In genomic region chr17:16374129-16374528, GRCh38 we compare ENCODE assay signal across 14 cellular contexts. TPM values are rescaled to one million over a fixed set of nuclear protein-coding genes. Genes with fewer than 3 reads are reported as not detected.
DNase-seq lines count a peak whose midpoint lies in the region; TF ChIP-seq lines count a peak whose summit lies in the region.
"Had no signal": no experiment of that assay in that cellular context is flagged by ENCODE, and none has a peak within 500 bp of the region (broad histone marks: within the 10 kb centered on the region; RNA-seq: fewer than 3 reads in every experiment).

No MANE protein-coding gene starts in this region.

- no peak for TF ChIP-seq CTCF in GM10248 (IDR thresholded peaks at IDR 0.05; ENCODE audit: control extremely low read depth, extremely low read depth, low read depth, missing control alignments)

- H3K18ac ChIP-seq in mesenchymal stem cell (ENCODE audit: low read depth in 1 of 2, low read length in 2 of 2) = no peak overlapping the region

- H3K14ac ChIP-seq in mesenchymal stem cell (ENCODE audit: low read length in 2 of 2) = no peak overlapping the region

- H2BK5ac ChIP-seq in mesenchymal stem cell (ENCODE audit: low read depth, low read length, poor library complexity, severe bottlenecking) = no peak overlapping the region

- no peak overlapping the region for H2BK120ac ChIP-seq in mesenchymal stem cell (ENCODE audit: low read depth, low read length)

- H2AK5ac ChIP-seq in mesenchymal stem cell (ENCODE audit: low read length, severe bottlenecking) = no peak overlapping the region

- H2BK15ac ChIP-seq in mesenchymal stem cell (ENCODE audit: low read depth, poor library complexity, severe bottlenecking) = no peak overlapping the region

- no peak overlapping the region for H3K27ac ChIP-seq in mesenchymal stem cell (ENCODE audit: low read length, poor library complexity, severe bottlenecking)

- no peaks in the 10 kb centered on the region for H3K4me1 ChIP-seq in mesenchymal stem cell (ENCODE audit: control insufficient read depth, insufficient read depth, low read depth, low read length)

- H3K4ac ChIP-seq in mesenchymal stem cell (ENCODE audit: low read depth in 1 of 2, low read length in 2 of 2) = no peak overlapping the region

- POLR2A ChIA-PET in GM10248 (lab: Yijun Ruan, JAX) = no interaction called here

- H3K27me3 ChIP-seq in MG63 (no peaks in the 10 kb centered on the region), mesenchymal stem cell (ENCODE audit: control insufficient read depth in 1 of 2, insufficient read depth in 1 of 2, low read length in 2 of 2) (no peaks in the 10 kb centered on the region)

- H3K4me2 ChIP-seq in mesenchymal stem cell (ENCODE audit: low read length, poor library complexity, severe bottlenecking) = no peak overlapping the region

- no peak overlapping the region for H3K9ac ChIP-seq in mesenchymal stem cell (ENCODE audit: low read length)

- peak; percentile 68 for DNase-seq in AG08396 (ENCODE audit: low spot score)
- peak; percentile 62 for DNase-seq in MG63
- DNase-seq in fibroblast of gingiva (ENCODE audit: low read depth) = peak; percentile 77
- DNase-seq in mesenchymal stem cell = peak; percentile 63
- no peak for DNase-seq in activated T-cell treated with anti-CD3 and anti-CD28 coated beads, Interleukin-2, amount 50 U/mL, for 1 hour
- DNase-seq in GM10248 (ENCODE audit: extremely low spot score) = no peak
- DNase-seq in NCI-H146 treated with DMSO at 0.1 percent for 48 hours (lab: John Stamatoyannopoulos, UW; ENCODE audit: unreplicated experiment) = no peak
- no peak for DNase-seq in NCI-H82 (lab: John Stamatoyannopoulos, UW)
- DNase-seq: activated B cell treated with CpG ODN at 0.5 μM for 24 hours; DMS153; hypothalamus; NK-92 treated with Interleukin-12 subunit alpha and Interleukin-12 subunit beta, amount 100 ng/mL, for 24 hours; stimulated activated CD4-positive, alpha-beta T cell treated with anti-CD3 and anti-CD28 coated beads, Interleukin-15, amount 100 ng/mL, for 24 hours had no signal

- no peak overlapping the region for H2AFZ ChIP-seq in mesenchymal stem cell (ENCODE audit: low read depth, low read length)

- no peak overlapping the region for H2BK12ac ChIP-seq in mesenchymal stem cell (ENCODE audit: low read length in 2 of 2)

- no peak overlapping the region for H4K8ac ChIP-seq in mesenchymal stem cell (ENCODE audit: low read length)

- WGBS in mesenchymal stem cell = 77% methylated on average over 2 of the region's 4 CpGs

- H3K4me3 ChIP-seq in MG63 (no peak overlapping the region), mesenchymal stem cell (ENCODE audit: insufficient read depth in 1 of 2, low read depth in 1 of 2, low read length in 2 of 2) (no peak overlapping the region)
- H3K4me3 ChIP-seq: GM12878 had no signal

- CTCF ChIA-PET in GM10248 (lab: Yijun Ruan, JAX) = interaction anchor here (1.1 to 3.6 kb wide), 4 partner anchors 10 to 157 kb away, joined by 3 to 38 read pairs (median 4); partner anchors contain the start of gene TRPV2

- H3K9me3 ChIP-seq in MG63 = no peaks in the 10 kb centered on the region
- no peaks in the 10 kb centered on the region for H3K9me3 ChIP-seq in mesenchymal stem cell (ENCODE audit: control insufficient read depth, low read length)

- H3K23ac ChIP-seq in mesenchymal stem cell (ENCODE audit: low read length in 2 of 2) = no peak overlapping the region

- H3K36me3 ChIP-seq in MG63 = no peaks in the 10 kb centered on the region
- no peaks in the 10 kb centered on the region for H3K36me3 ChIP-seq in mesenchymal stem cell (ENCODE audit: control insufficient read depth in 1 of 2, insufficient read depth in 2 of 2, low read depth in 1 of 2, low read length in 2 of 2)

- no peaks in the 10 kb centered on the region for H3K79me1 ChIP-seq in mesenchymal stem cell (replicated peaks; ENCODE audit: low read length, poor library complexity, severe bottlenecking)

- H4K91ac ChIP-seq in mesenchymal stem cell (ENCODE audit: low read length) = no peak overlapping the region

RNA-seq across cellular contexts. Expression of gene UBB, which starts 6.8 kb away (rescaled TPM):
- 957 and 1,097 TPM in 2 replicates for total RNA-seq in MG63 (2014; rRNA removed; shearing (Covaris generic); ENCODE audit: low replicate concordance)
- polyA plus RNA-seq in mesenchymal stem cell (2013, experiment 1 of 2) = 2,793 TPM
- 2,890 TPM for polyA plus RNA-seq in mesenchymal stem cell (2013, experiment 2 of 2)

RNA-seq across cellular contexts. Expression of gene CENPV, which starts 20.9 kb away (rescaled TPM):
- 52.5 and 70.5 TPM in 2 replicates for total RNA-seq in MG63 (2014; rRNA removed; shearing (Covaris generic); ENCODE audit: low replicate concordance)
- 35.4 TPM for polyA plus RNA-seq in mesenchymal stem cell (2013, experiment 1 of 2)
- 35.7 TPM for polyA plus RNA-seq in mesenchymal stem cell (2013, experiment 2 of 2)

RNA-seq across cellular contexts. Expression of gene TRPV2, which starts 41.2 kb away (rescaled TPM):
- 0.05 and 0.30 TPM in 2 replicates for total RNA-seq in MG63 (2014; rRNA removed; shearing (Covaris generic); ENCODE audit: low replicate concordance)
- 116 TPM for polyA plus RNA-seq in mesenchymal stem cell (2013, experiment 1 of 2)
- polyA plus RNA-seq in mesenchymal stem cell (2013, experiment 2 of 2) = 113 TPM

Comparison
In these comparisons a context has a peak if more than half of its experiments do, and no peak if none do; other contexts are left out.
1. DNase-seq: peak in AG08396 (single experiment), MG63 (single experiment), fibroblast of gingiva (single experiment) and mesenchymal stem cell (single experiment); none in activated T-cell treated with anti-CD3 and anti-CD28 coated beads, Interleukin-2, amount 50 U/mL, for 1 hour (single experiment), GM10248 (single experiment), NCI-H146 treated with DMSO at 0.1 percent for 48 hours (single experiment) and NCI-H82 (single experiment).